Comparison of ENCODE assay signal across 9 cellular contexts in the genomic region with DNA sequence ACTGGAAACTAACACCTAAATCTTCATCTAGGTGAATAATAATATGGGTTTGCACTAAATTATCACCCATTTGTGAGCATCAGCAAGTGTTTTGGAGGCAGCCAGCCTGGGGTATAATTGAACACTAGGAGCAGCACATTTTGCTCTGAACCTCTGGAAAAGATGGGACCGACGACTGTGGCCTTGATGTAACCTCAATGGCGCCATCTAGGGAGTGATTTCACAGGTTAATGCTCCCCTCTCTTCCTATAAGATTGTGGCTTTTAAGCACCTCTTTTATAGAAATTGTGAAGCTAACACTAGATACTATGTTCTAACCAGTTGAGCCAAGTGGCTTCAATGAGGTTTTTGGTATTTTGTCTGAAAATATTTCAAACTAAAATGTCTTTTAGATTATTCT.
DNase-seq lines count a peak whose midpoint lies in the region; ATAC-seq and TF ChIP-seq lines count a peak whose summit lies in the region.
"Had no signal": no experiment of that assay in that cellular context is flagged by ENCODE, and none has a peak within 500 bp of the region (broad histone marks: within the 10 kb centered on the region; RNA-seq: fewer than 3 reads in every experiment).

No MANE protein-coding gene starts in this region.

- ATAC-seq in HG03139 (IDR thresholded peaks at IDR 0.05; ENCODE audit: unreplicated experiment) (no peak), GM18909 (IDR thresholded peaks at IDR 0.05; ENCODE audit: poor library complexity, unreplicated experiment) (no peak)

- H3K27me3 ChIP-seq in SJCRH30, result no peaks in the 10 kb centered on the region
- H3K27me3 ChIP-seq: uterus had no signal

- no peak overlapping the region for H3K4me3 ChIP-seq in SJCRH30
- H3K4me3 ChIP-seq: uterus had no signal

- no peaks in the 10 kb centered on the region for H3K4me1 ChIP-seq in SJCRH30
- H3K4me1 ChIP-seq: uterus had no signal

- no peak overlapping the region for H3K27ac ChIP-seq in SJCRH30
- H3K27ac ChIP-seq: uterus had no signal

- no peaks in the 10 kb centered on the region for H3K9me3 ChIP-seq in SJCRH30 (replicated peaks)
- H3K9me3 ChIP-seq: uterus had no signal

- peaks cover 5% of the 10 kb centered on the region; the same call in 1 of the 2 replicates for H3K36me3 ChIP-seq in SJCRH30
- H3K36me3 ChIP-seq: uterus had no signal

- peak; percentile 56 for TF ChIP-seq CTCF in GM12873 (IDR thresholded peaks at IDR 0.05; ENCODE audit: insufficient read depth, low read depth, low read length, missing control alignments)

- DNase-seq in NCI-H1105 treated with DMSO at 0.1 percent for 48 hours (lab: John Stamatoyannopoulos, UW), result peak; percentile 88
- peak; percentile 79 to 92 for DNase-seq in SJCRH30
- DNase-seq in midbrain (lab: John Stamatoyannopoulos, UW), result peak; percentile 27
- no peak for DNase-seq in mesenteric fat pad (ENCODE audit: low spot score)
- no peak for DNase-seq in cerebellar nuclear complex (lab: John Stamatoyannopoulos, UW)
- DNase-seq: uterus had no signal

Comparison
In these comparisons a context has a peak if more than half of its experiments do, and no peak if none do; other contexts are left out.
1. DNase-seq: peak in NCI-H1105 treated with DMSO at 0.1 percent for 48 hours (single experiment), SJCRH30 (2 of 2) and midbrain (single experiment); none in mesenteric fat pad (single experiment) and cerebellar nuclear complex (0 of 2).